ENCODE assay signal across 15 cellular contexts in genomic region chr13:55517312-55517711, GRCh38.
DNase-seq lines count a peak whose midpoint lies in the region; ATAC-seq and TF ChIP-seq lines count a peak whose summit lies in the region.
"Had no signal": no experiment of that assay in that cellular context is flagged by ENCODE, and none has a peak within 500 bp of the region (broad histone marks: within the 10 kb centered on the region; RNA-seq: fewer than 3 reads in every experiment).

No MANE protein-coding gene starts in this region.

- no peaks in the 10 kb centered on the region for H3K4me1 ChIP-seq in RWPE2 (ENCODE audit: insufficient read depth, poor library complexity, severe bottlenecking)

- H3K36me3 ChIP-seq in GM06990 (ENCODE audit: control insufficient read depth, insufficient read depth, low read length) (no peaks in the 10 kb centered on the region), RWPE2 (ENCODE audit: low read depth) (no peaks in the 10 kb centered on the region)
- H3K36me3 ChIP-seq: brain microvascular endothelial cell had no signal

- no peak overlapping the region for H3K27ac ChIP-seq in RWPE2 (ENCODE audit: poor library complexity, severe bottlenecking)
- H3K27ac ChIP-seq: brain microvascular endothelial cell, dorsolateral prefrontal cortex had no signal

- peak; percentile 8 for TF ChIP-seq CTCF in GM06990 (IDR thresholded peaks at IDR 0.05; ENCODE audit: insufficient read depth, low read length, poor library complexity, severe bottlenecking)
- TF ChIP-seq CTCF in LNCaP clone FGC (IDR thresholded peaks at IDR 0.05; ENCODE audit: control insufficient read depth, extremely low read depth, insufficient read depth): peak; percentile 37
- TF ChIP-seq CTCF in RWPE2 (IDR thresholded peaks at IDR 0.05; ENCODE audit: poor library complexity, severe bottlenecking): peak; percentile 18

- no peak for ATAC-seq in RWPE2 (ENCODE audit: low read depth)
- ATAC-seq in HG02852 (IDR thresholded peaks at IDR 0.05; ENCODE audit: unreplicated experiment): no peak
- ATAC-seq in GM19023 (IDR thresholded peaks at IDR 0.05; ENCODE audit: unreplicated experiment): no peak
- ATAC-seq: naive thymus-derived CD4-positive, alpha-beta T cell had no signal

- H3K9me3 ChIP-seq in RWPE2 (ENCODE audit: severe bottlenecking): no peaks in the 10 kb centered on the region

- DNase-seq in GM06990 (ENCODE audit: extremely low read depth, insufficient read length) (no peak), LNCaP clone FGC (ENCODE audit: low read depth) (no peak), RWPE2 (ENCODE audit: low spot score) (no peak), medulla oblongata (ENCODE audit: extremely low spot score) (peak; percentile 3), NCI-H1694 (lab: John Stamatoyannopoulos, UW) (no peak), occipital lobe (lab: John Stamatoyannopoulos, UW) (no peak)
- DNase-seq: activated CD4-positive, alpha-beta T cell treated with anti-CD3 and anti-CD28 coated beads for 1 hour; activated naive CD4-positive, alpha-beta T cell treated with anti-CD3 and anti-CD28 coated beads, Interleukin-2, amount 50 U/mL, for 16 hours; brain microvascular endothelial cell; C1 segment of cervical spinal cord; dorsolateral prefrontal cortex; naive thymus-derived CD4-positive, alpha-beta T cell; retina had no signal

- H3K27me3 ChIP-seq in GM06990 (replicated peaks; ENCODE audit: control insufficient read depth, insufficient read depth, low read length): no peaks in the 10 kb centered on the region
- no peaks in the 10 kb centered on the region for H3K27me3 ChIP-seq in RWPE2 (ENCODE audit: insufficient read depth, poor library complexity, severe bottlenecking)
- H3K27me3 ChIP-seq: brain microvascular endothelial cell, dorsolateral prefrontal cortex had no signal

- H3K4me3 ChIP-seq in GM06990 (replicated peaks; ENCODE audit: low read depth, low read length) (no peak overlapping the region), LNCaP clone FGC (ENCODE audit: low read depth, low read length) (no peak overlapping the region), RWPE2 (ENCODE audit: severe bottlenecking) (no peak overlapping the region)
- H3K4me3 ChIP-seq: dorsolateral prefrontal cortex had no signal
